1 cellular context compared by ENCODE assay signal in the genomic region with DNA sequence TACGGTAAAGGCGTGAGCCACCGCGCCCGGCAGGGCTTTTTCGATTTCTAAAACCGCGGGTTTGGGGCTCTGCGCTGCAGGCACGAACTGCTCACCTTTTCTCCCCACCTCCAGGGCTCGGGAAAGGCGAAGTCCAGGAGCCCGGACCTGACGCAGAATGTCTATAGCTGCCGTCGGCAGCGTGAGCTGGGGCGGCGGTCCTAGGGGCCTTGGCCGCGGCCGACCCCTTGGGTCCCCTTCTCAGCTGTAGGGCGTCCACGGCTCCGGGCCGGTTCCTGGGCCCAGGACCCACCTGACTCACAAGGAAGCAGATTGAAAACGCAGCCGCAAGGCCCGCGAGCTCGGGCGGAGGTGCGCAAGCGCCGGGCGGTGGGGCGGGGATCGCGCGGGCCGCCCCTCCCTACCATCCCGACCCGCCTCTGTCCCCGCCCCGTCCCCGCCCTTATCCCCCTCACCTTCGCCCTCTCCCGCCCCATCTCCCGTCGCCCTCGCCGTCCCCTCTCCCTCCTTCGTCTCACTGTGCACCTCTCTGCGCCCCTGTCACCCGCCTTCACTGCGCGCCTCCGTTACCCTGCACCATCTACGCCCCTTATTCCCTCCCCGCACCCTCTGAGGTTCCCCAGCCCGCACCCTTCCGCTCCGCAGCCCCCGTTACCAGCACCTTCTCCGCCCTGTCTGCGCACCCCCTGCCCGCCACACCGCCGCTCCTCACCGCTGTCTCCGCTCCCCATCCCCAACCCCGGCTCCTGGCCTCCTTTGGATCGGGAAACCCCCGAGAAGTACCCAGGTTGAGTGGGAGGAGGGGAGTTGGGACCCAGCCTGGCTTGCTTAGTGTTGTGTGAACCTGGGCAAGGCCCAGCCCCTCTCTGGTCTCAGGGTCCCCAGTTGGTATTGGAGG.
A peak's percentile ranks its signal among the peaks of the same experiment; 100 is the strongest.
TF ChIP-seq lines count a peak whose summit lies in the region.

A gene with protein sequence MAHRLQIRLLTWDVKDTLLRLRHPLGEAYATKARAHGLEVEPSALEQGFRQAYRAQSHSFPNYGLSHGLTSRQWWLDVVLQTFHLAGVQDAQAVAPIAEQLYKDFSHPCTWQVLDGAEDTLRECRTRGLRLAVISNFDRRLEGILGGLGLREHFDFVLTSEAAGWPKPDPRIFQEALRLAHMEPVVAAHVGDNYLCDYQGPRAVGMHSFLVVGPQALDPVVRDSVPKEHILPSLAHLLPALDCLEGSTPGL (minus strand): TSS at position 353 of the 898 bp plus-strand sequence. CDS start 2,632 bp downstream, outside the sequence.

TF ChIP-seq in HEK293, 187 proteins besides CTCF, POLR2A, EP300 and RAD21 (continued from another document):
- TF ChIP-seq, protein P1, sequence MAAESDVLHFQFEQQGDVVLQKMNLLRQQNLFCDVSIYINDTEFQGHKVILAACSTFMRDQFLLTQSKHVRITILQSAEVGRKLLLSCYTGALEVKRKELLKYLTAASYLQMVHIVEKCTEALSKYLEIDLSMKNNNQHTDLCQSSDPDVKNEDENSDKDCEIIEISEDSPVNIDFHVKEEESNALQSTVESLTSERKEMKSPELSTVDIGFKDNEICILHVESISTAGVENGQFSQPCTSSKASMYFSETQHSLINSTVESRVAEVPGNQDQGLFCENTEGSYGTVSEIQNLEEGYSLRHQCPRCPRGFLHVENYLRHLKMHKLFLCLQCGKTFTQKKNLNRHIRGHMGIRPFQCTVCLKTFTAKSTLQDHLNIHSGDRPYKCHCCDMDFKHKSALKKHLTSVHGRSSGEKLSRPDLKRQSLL (tag by site-specific recombination; IDR thresholded peaks at IDR 0.05) = no peak
- TF ChIP-seq KLF10 (tag by site-specific recombination; IDR thresholded peaks at IDR 0.05) = peak; percentile 35; the same call in 1 of the 2 replicates
- no peak for TF ChIP-seq ZNF394 (tag by site-specific recombination; IDR thresholded peaks at IDR 0.05; ENCODE audit: borderline replicate concordance)
- TF ChIP-seq, protein P2, sequence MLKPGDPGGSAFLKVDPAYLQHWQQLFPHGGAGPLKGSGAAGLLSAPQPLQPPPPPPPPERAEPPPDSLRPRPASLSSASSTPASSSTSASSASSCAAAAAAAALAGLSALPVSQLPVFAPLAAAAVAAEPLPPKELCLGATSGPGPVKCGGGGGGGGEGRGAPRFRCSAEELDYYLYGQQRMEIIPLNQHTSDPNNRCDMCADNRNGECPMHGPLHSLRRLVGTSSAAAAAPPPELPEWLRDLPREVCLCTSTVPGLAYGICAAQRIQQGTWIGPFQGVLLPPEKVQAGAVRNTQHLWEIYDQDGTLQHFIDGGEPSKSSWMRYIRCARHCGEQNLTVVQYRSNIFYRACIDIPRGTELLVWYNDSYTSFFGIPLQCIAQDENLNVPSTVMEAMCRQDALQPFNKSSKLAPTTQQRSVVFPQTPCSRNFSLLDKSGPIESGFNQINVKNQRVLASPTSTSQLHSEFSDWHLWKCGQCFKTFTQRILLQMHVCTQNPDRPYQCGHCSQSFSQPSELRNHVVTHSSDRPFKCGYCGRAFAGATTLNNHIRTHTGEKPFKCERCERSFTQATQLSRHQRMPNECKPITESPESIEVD (tag by site-specific recombination; IDR thresholded peaks at IDR 0.05) = no peak
- no peak for TF ChIP-seq REPIN1 (tag by site-specific recombination; IDR thresholded peaks at IDR 0.05; ENCODE audit: low read depth)
- no peak for TF ChIP-seq TCF7L2 (IDR thresholded peaks at IDR 0.05; ENCODE audit: borderline replicate concordance, low read depth, low read length)
- TF ChIP-seq ZNF157 (tag by site-specific recombination; IDR thresholded peaks at IDR 0.05) = no peak
- peak; percentile 14; the same call in 1 of the 2 replicates for TF ChIP-seq ZXDB (tag by site-specific recombination; IDR thresholded peaks at IDR 0.05)
- TF ChIP-seq, protein P3, sequence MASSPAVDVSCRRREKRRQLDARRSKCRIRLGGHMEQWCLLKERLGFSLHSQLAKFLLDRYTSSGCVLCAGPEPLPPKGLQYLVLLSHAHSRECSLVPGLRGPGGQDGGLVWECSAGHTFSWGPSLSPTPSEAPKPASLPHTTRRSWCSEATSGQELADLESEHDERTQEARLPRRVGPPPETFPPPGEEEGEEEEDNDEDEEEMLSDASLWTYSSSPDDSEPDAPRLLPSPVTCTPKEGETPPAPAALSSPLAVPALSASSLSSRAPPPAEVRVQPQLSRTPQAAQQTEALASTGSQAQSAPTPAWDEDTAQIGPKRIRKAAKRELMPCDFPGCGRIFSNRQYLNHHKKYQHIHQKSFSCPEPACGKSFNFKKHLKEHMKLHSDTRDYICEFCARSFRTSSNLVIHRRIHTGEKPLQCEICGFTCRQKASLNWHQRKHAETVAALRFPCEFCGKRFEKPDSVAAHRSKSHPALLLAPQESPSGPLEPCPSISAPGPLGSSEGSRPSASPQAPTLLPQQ (tag by site-specific recombination; IDR thresholded peaks at IDR 0.05) = peak; percentile 71; the same call in 1 of the 2 replicates
- no peak for TF ChIP-seq ZNF292 (tag by site-specific recombination; IDR thresholded peaks at IDR 0.05; ENCODE audit: borderline replicate concordance, low read depth)
- 0 out of 2 replicates have a peak, but pooled peaks have one; percentile 18 for TF ChIP-seq ZNF2 (tag by site-specific recombination; IDR thresholded peaks at IDR 0.05)
- no peak for TF ChIP-seq ZNF211 (tag by site-specific recombination; IDR thresholded peaks at IDR 0.05; ENCODE audit: low read depth)
- TF ChIP-seq ZNF335 (tag by site-specific recombination; conservative IDR thresholded peaks at IDR 0.05) = peak; percentile 86
- TF ChIP-seq, protein P4, sequence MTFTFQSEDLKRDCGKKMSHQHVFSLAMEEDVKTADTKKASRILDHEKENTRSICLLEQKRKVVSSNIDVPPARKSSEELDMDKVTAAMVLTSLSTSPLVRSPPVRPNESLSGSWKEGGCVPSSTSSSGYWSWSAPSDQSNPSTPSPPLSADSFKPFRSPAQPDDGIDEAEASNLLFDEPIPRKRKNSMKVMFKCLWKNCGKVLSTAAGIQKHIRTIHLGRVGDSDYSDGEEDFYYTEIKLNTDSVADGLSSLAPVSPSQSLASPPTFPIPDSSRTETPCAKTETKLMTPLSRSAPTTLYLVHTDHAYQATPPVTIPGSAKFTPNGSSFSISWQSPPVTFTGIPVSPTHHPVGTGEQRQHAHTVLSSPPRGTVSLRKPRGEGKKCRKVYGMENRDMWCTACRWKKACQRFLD (tag by site-specific recombination; IDR thresholded peaks at IDR 0.05) = no peak
- peak; percentile 53; the same call in 1 of the 2 replicates for TF ChIP-seq GLIS2 (tag by site-specific recombination; IDR thresholded peaks at IDR 0.05)
- no peak for TF ChIP-seq ZNF621 (tag by site-specific recombination; IDR thresholded peaks at IDR 0.05)
- TF ChIP-seq, protein P5, sequence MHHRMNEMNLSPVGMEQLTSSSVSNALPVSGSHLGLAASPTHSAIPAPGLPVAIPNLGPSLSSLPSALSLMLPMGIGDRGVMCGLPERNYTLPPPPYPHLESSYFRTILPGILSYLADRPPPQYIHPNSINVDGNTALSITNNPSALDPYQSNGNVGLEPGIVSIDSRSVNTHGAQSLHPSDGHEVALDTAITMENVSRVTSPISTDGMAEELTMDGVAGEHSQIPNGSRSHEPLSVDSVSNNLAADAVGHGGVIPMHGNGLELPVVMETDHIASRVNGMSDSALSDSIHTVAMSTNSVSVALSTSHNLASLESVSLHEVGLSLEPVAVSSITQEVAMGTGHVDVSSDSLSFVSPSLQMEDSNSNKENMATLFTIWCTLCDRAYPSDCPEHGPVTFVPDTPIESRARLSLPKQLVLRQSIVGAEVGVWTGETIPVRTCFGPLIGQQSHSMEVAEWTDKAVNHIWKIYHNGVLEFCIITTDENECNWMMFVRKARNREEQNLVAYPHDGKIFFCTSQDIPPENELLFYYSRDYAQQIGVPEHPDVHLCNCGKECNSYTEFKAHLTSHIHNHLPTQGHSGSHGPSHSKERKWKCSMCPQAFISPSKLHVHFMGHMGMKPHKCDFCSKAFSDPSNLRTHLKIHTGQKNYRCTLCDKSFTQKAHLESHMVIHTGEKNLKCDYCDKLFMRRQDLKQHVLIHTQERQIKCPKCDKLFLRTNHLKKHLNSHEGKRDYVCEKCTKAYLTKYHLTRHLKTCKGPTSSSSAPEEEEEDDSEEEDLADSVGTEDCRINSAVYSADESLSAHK (tag by site-specific recombination; IDR thresholded peaks at IDR 0.05) = no peak
- TF ChIP-seq, protein P6, sequence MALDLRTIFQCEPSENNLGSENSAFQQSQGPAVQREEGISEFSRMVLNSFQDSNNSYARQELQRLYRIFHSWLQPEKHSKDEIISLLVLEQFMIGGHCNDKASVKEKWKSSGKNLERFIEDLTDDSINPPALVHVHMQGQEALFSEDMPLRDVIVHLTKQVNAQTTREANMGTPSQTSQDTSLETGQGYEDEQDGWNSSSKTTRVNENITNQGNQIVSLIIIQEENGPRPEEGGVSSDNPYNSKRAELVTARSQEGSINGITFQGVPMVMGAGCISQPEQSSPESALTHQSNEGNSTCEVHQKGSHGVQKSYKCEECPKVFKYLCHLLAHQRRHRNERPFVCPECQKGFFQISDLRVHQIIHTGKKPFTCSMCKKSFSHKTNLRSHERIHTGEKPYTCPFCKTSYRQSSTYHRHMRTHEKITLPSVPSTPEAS (tag by site-specific recombination; IDR thresholded peaks at IDR 0.05) = no peak
- TF ChIP-seq ZNF37A (tag by site-specific recombination; IDR thresholded peaks at IDR 0.05) = no peak
- no peak for TF ChIP-seq ZNF548 (tag by site-specific recombination; IDR thresholded peaks at IDR 0.05)
- TF ChIP-seq GLIS1 (tag by site-specific recombination; IDR thresholded peaks at IDR 0.05) = no peak
- TF ChIP-seq ZNF175 (tag by site-specific recombination; IDR thresholded peaks at IDR 0.05) = no peak
